30 cellular contexts compared by ENCODE assay signal in genomic region chr11:47318166-47318565, GRCh38. TPM values are rescaled to one million over a fixed set of nuclear protein-coding genes. Genes with fewer than 3 reads are reported as not detected.
"Had no signal": no experiment of that assay in that cellular context is flagged by ENCODE, and none has a peak within 500 bp of the region (broad histone marks: within the 10 kb centered on the region; RNA-seq: fewer than 3 reads in every experiment).

No MANE protein-coding gene starts in this region.

- H3K4me1 Mint-ChIP-seq: activated naive CD4-positive, alpha-beta T cell treated with anti-CD3 and anti-CD28 coated beads, Interleukin-2, amount 50 U/mL, for 24 hours; mesothelial cell of epicardium; nephron progenitor cell; stimulated activated naive CD8-positive, alpha-beta T cell treated with anti-CD3 and anti-CD28 coated beads, Interleukin-15, amount 100 ng/mL, for 72 hours had no signal

- H3K9me3 Mint-ChIP-seq: activated CD4-positive, alpha-beta T cell treated with anti-CD3 and anti-CD28 coated beads, Interleukin-2, amount 10 ng/mL, durations not matched to agents 24 days and 14 days; activated CD8-positive, alpha-beta T cell treated with anti-CD3 and anti-CD28 coated beads for 36 hours; activated naive CD4-positive, alpha-beta T cell treated with anti-CD3 and anti-CD28 coated beads, Interleukin-2, amount 50 U/mL, for 24 hours; activated T-cell treated with anti-CD3 and anti-CD28 coated beads, Interleukin-2, amount 50 U/mL, for 4 hours; activated T-helper 17 cell treated with anti-CD3 and anti-CD28 coated beads, Interleukin-2, amount 50 U/mL, for 72 hours; mesothelial cell of epicardium; naive B cell; nephron progenitor cell; stimulated activated naive CD8-positive, alpha-beta T cell treated with anti-CD3 and anti-CD28 coated beads, Interleukin-15, amount 100 ng/mL, for 72 hours; type B pancreatic cell had no signal

- H3K27ac ChIP-seq: coronary artery, dorsolateral prefrontal cortex, neutrophil, pancreas, prostate gland, skin epidermis, uterus had no signal

- H3K4me3 ChIP-seq: coronary artery, dorsolateral prefrontal cortex, pancreas, prostate gland, skin epidermis, uterus had no signal

- H3K36me3 ChIP-seq: uterus had no signal

- H3K4me1 ChIP-seq: pancreas, prostate gland, uterus had no signal

- H3K27ac Mint-ChIP-seq: mesothelial cell of epicardium, nephron progenitor cell, type B pancreatic cell had no signal

- H3K27me3 ChIP-seq: dorsolateral prefrontal cortex, neutrophil, pancreas, uterus had no signal

- H3K4me3 Mint-ChIP-seq: activated CD4-positive, alpha-beta T cell treated with anti-CD3 and anti-CD28 coated beads, Interleukin-2, amount 10 ng/mL, durations not matched to agents 24 days and 14 days; activated CD8-positive, alpha-beta T cell treated with anti-CD3 and anti-CD28 coated beads for 36 hours; activated naive CD4-positive, alpha-beta T cell treated with anti-CD3 and anti-CD28 coated beads, Interleukin-2, amount 50 U/mL, for 24 hours; activated T-cell treated with anti-CD3 and anti-CD28 coated beads, Interleukin-2, amount 50 U/mL, for 4 hours; mesothelial cell of epicardium; nephron progenitor cell; stimulated activated naive CD8-positive, alpha-beta T cell treated with anti-CD3 and anti-CD28 coated beads, Interleukin-15, amount 100 ng/mL, for 72 hours; type B pancreatic cell had no signal

- H3K27me3 Mint-ChIP-seq: activated CD4-positive, alpha-beta T cell treated with anti-CD3 and anti-CD28 coated beads, Interleukin-2, amount 10 ng/mL, durations not matched to agents 24 days and 14 days; activated CD8-positive, alpha-beta T cell treated with anti-CD3 and anti-CD28 coated beads for 36 hours; activated naive CD4-positive, alpha-beta T cell treated with anti-CD3 and anti-CD28 coated beads, Interleukin-2, amount 50 U/mL, for 24 hours; activated T-helper 17 cell treated with anti-CD3 and anti-CD28 coated beads, Interleukin-2, amount 50 U/mL, for 72 hours; naive B cell; stimulated activated naive CD8-positive, alpha-beta T cell treated with anti-CD3 and anti-CD28 coated beads, Interleukin-15, amount 100 ng/mL, for 72 hours; type B pancreatic cell had no signal

- ATAC-seq: activated CD8-positive, alpha-beta T cell treated with anti-CD3 and anti-CD28 coated beads for 36 hours; activated T-cell treated with anti-CD3 and anti-CD28 coated beads, Interleukin-2, amount 50 U/mL, for 4 hours; pancreas; sciatic nerve had no signal

- DNase-seq: activated CD4-positive, alpha-beta T cell treated with anti-CD3 and anti-CD28 coated beads, Interleukin-2, amount 10 ng/mL, durations not matched to agents 24 days and 14 days; activated CD4-positive, CD25-positive, alpha-beta regulatory T cell treated with anti-CD3 and anti-CD28 coated beads, Interleukin-2, amount 50 U/mL, for 72 hours; activated CD8-positive, alpha-beta T cell treated with anti-CD3 and anti-CD28 coated beads for 36 hours; activated T-cell treated with anti-CD3 and anti-CD28 coated beads, Interleukin-2, amount 50 U/mL, for 4 hours; anterior cingulate cortex; dorsolateral prefrontal cortex; effector memory CD4-positive, alpha-beta T cell; foreskin fibroblast; islet precursor cell; mammary epithelial cell; nephron progenitor cell; retina; stimulated activated CD4-positive, alpha-beta T cell treated with anti-CD3 and anti-CD28 coated beads, Interleukin-12 subunit alpha, Interleukin-12 subunit beta, amount 100 ng/mL, for 4 hours; stimulated activated CD4-positive, alpha-beta T cell treated with anti-CD3 and anti-CD28 coated beads, Interleukin-4, amount 100 ng/mL, for 1 hour; stimulated activated naive CD8-positive, alpha-beta T cell treated with anti-CD3 and anti-CD28 coated beads, Interleukin-15, amount 100 ng/mL, for 72 hours; substantia nigra; T-helper 2 cell; uterus had no signal

- H3K9me3 ChIP-seq: neutrophil, pancreas, prostate gland, uterus had no signal

RNA-seq across cellular contexts. Expression of gene MYBPC3, which starts 34.3 kb away (rescaled TPM):
- total RNA-seq: activated CD4-positive, alpha-beta T cell treated with anti-CD3 and anti-CD28 coated beads, Interleukin-2, amount 10 ng/mL, durations not matched to agents 24 days and 14 days; activated CD8-positive, alpha-beta T cell treated with anti-CD3 and anti-CD28 coated beads for 36 hours; activated T-cell treated with anti-CD3 and anti-CD28 coated beads, Interleukin-2, amount 50 U/mL, for 4 hours; activated T-helper 17 cell treated with anti-CD3 and anti-CD28 coated beads, Interleukin-2, amount 50 U/mL, for 72 hours; glomerular endothelial cell; mammary epithelial cell; mesothelial cell of epicardium had no signal
